In genomic region chr15:28952666-28953491, GRCh38 we compare ENCODE assay signal across 22 cellular contexts.
DNase-seq lines count a peak whose midpoint lies in the region; ATAC-seq and TF ChIP-seq lines count a peak whose summit lies in the region.
"Had no signal": no experiment of that assay in that cellular context is flagged by ENCODE, and none has a peak within 500 bp of the region (broad histone marks: within the 10 kb centered on the region; RNA-seq: fewer than 3 reads in every experiment).

No MANE protein-coding gene starts in this region.

- no peaks in the 10 kb centered on the region for H3K9me3 ChIP-seq in sigmoid colon
- H3K9me3 ChIP-seq: BE2C, esophagus squamous epithelium, gastrocnemius medialis, upper lobe of right lung had no signal

- H3K27me3 Mint-ChIP-seq in activated naive CD8-positive, alpha-beta T cell: no peaks in the 10 kb centered on the region
- H3K27me3 Mint-ChIP-seq in activated naive CD8-positive, alpha-beta T cell treated with anti-CD3 and anti-CD28 coated beads for 36 hours: no peaks in the 10 kb centered on the region
- H3K27me3 Mint-ChIP-seq: effector memory CD8-positive, alpha-beta T cell had no signal

- TF ChIP-seq CTCF in sigmoid colon (IDR thresholded peaks at IDR 0.05): no peak

- no peaks in the 10 kb centered on the region for H3K36me3 ChIP-seq in sigmoid colon
- H3K36me3 ChIP-seq: BE2C, esophagus squamous epithelium, gastrocnemius medialis, upper lobe of right lung had no signal

- no peak for TF ChIP-seq EP300 in sigmoid colon (IDR thresholded peaks at IDR 0.05)

- peaks cover 79% of the 10 kb centered on the region for H3K4me1 Mint-ChIP-seq in activated naive CD8-positive, alpha-beta T cell (ENCODE audit: low read depth)
- H3K4me1 Mint-ChIP-seq in activated naive CD8-positive, alpha-beta T cell treated with anti-CD3 and anti-CD28 coated beads for 36 hours: peaks cover 74% of the 10 kb centered on the region

- TF ChIP-seq POLR2A in sigmoid colon (IDR thresholded peaks at IDR 0.05): no peak

- 50 to 74% methylated on average over 7 of the region's 7 CpGs for WGBS in sigmoid colon, 2 donors

- H3K36me3 Mint-ChIP-seq in activated naive CD8-positive, alpha-beta T cell: peaks cover 9% of the 10 kb centered on the region
- peaks cover 15% of the 10 kb centered on the region for H3K36me3 Mint-ChIP-seq in activated naive CD8-positive, alpha-beta T cell treated with anti-CD3 and anti-CD28 coated beads for 36 hours

- intact Hi-C loops in sigmoid colon (cut with DNase I): no loop called here

- no peak for DNase-seq in activated naive CD8-positive, alpha-beta T cell treated with anti-CD3 and anti-CD28 coated beads for 36 hours
- peak; percentile 97 for DNase-seq in NCI-H524 treated with DMSO at 0.1 percent for 48 hours (lab: John Stamatoyannopoulos, UW)
- peak; percentile 25 for DNase-seq in left kidney (ENCODE audit: low read depth, low spot score)
- peak; percentile 34 for DNase-seq in sigmoid colon
- DNase-seq in activated CD4-positive, alpha-beta T cell treated with anti-CD3 and anti-CD28 coated beads for 4 hours: no peak
- DNase-seq in NCI-H345 (lab: John Stamatoyannopoulos, UW): no peak
- DNase-seq: BE2C; COR-L47; effector memory CD8-positive, alpha-beta T cell; esophagus squamous epithelium; gastrocnemius medialis; HCEC 1CT; kidney; mammary epithelial cell; NCI-H2029; NCI-H526; stimulated activated CD8-positive, alpha-beta memory T cell treated with anti-CD3 and anti-CD28 coated beads, Interleukin-4, amount 100 ng/mL, for 48 hours; upper lobe of right lung had no signal

- ATAC-seq in GM19467 (IDR thresholded peaks at IDR 0.05; ENCODE audit: unreplicated experiment): no peak
- ATAC-seq: activated naive CD4-positive, alpha-beta T cell treated with anti-CD3 and anti-CD28 coated beads, Interleukin-2, amount 50 U/mL, for 72 hours; effector memory CD8-positive, alpha-beta T cell; gastrocnemius medialis; sciatic nerve; upper lobe of right lung had no signal

- no peak overlapping the region for H3K27ac Mint-ChIP-seq in activated naive CD8-positive, alpha-beta T cell
- no peak overlapping the region for H3K27ac Mint-ChIP-seq in activated naive CD8-positive, alpha-beta T cell treated with anti-CD3 and anti-CD28 coated beads for 36 hours
- H3K27ac Mint-ChIP-seq: activated naive CD4-positive, alpha-beta T cell treated with anti-CD3 and anti-CD28 coated beads, Interleukin-2, amount 50 U/mL, for 72 hours had no signal

- no peak overlapping the region for H3K27ac ChIP-seq in sigmoid colon
- H3K27ac ChIP-seq: esophagus squamous epithelium, gastrocnemius medialis, upper lobe of right lung had no signal

- H3K27me3 ChIP-seq in sigmoid colon: peaks cover 0 to 14% (median 0%) of the 10 kb centered on the region in 3 donors
- H3K27me3 ChIP-seq: BE2C, esophagus squamous epithelium, gastrocnemius medialis, upper lobe of right lung had no signal

- peak overlapping the region; percentile 15 for H3K4me3 Mint-ChIP-seq in activated naive CD8-positive, alpha-beta T cell
- H3K4me3 Mint-ChIP-seq in activated naive CD8-positive, alpha-beta T cell treated with anti-CD3 and anti-CD28 coated beads for 36 hours: no peak overlapping the region

- H3K4me3 ChIP-seq in sigmoid colon: no peak overlapping the region
- H3K4me3 ChIP-seq: esophagus squamous epithelium, gastrocnemius medialis, upper lobe of right lung had no signal

- H3K9me3 Mint-ChIP-seq in activated naive CD8-positive, alpha-beta T cell (ENCODE audit: low read depth): no peaks in the 10 kb centered on the region
- H3K9me3 Mint-ChIP-seq in activated naive CD8-positive, alpha-beta T cell treated with anti-CD3 and anti-CD28 coated beads for 36 hours: no peaks in the 10 kb centered on the region
- H3K9me3 Mint-ChIP-seq: activated naive CD4-positive, alpha-beta T cell treated with anti-CD3 and anti-CD28 coated beads, Interleukin-2, amount 50 U/mL, for 72 hours; effector memory CD8-positive, alpha-beta T cell had no signal

- H3K4me1 ChIP-seq in sigmoid colon: no peaks in the 10 kb centered on the region
- H3K4me1 ChIP-seq: esophagus squamous epithelium, gastrocnemius medialis, upper lobe of right lung had no signal

Comparison
In these comparisons a context has a peak if more than half of its experiments do, and no peak if none do; other contexts are left out.
1. DNase-seq: peak in NCI-H524 treated with DMSO at 0.1 percent for 48 hours (single experiment), left kidney (single experiment) and sigmoid colon (single experiment); none in activated naive CD8-positive, alpha-beta T cell treated with anti-CD3 and anti-CD28 coated beads for 36 hours (single experiment), activated CD4-positive, alpha-beta T cell treated with anti-CD3 and anti-CD28 coated beads for 4 hours (0 of 2) and NCI-H345 (single experiment).